Comparison of ENCODE assay signal across 14 cellular contexts in the genomic region with DNA sequence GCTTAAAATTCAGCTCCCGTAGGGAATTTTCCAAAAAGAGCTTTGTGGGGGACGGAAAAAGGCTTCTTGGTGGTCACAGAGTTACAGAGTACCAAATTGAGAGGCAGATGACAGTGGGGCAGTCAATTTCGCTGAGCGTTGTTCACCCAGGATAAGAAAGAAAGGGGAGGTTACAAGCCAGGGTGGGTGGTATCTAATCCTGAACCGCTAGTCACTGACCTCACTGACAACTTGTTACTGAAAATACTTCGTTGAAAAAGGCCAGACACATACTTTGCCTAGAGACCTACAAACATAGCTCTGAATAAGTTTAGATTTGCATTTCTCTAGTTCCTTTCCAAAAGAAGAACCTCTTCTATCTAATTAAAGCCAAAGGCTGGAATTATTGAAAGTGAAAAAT. TPM values are rescaled to one million over a fixed set of nuclear protein-coding genes. Genes with fewer than 3 reads are reported as not detected.
A peak's percentile ranks its signal among the peaks of the same experiment; 100 is the strongest.
DNase-seq lines count a peak whose midpoint lies in the region; ATAC-seq and TF ChIP-seq lines count a peak whose summit lies in the region.
"Had no signal": no experiment of that assay in that cellular context is flagged by ENCODE, and none has a peak within 500 bp of the region (broad histone marks: within the 10 kb centered on the region; RNA-seq: fewer than 3 reads in every experiment).

A gene (minus strand): TSS at position 167 of the 400 bp plus-strand sequence.

- peak; percentile 2 for DNase-seq in fibroblast of the aortic adventitia (ENCODE audit: low read depth)
- no peak for DNase-seq in sigmoid colon
- DNase-seq in AML-193 (lab: John Stamatoyannopoulos, UW) = no peak
- no peak for DNase-seq in EL
- no peak for DNase-seq in NCI-H1436 treated with DMSO at 0.1 percent for 48 hours (lab: John Stamatoyannopoulos, UW)
- no peak for DNase-seq in hypothalamus (lab: John Stamatoyannopoulos, UW)
- DNase-seq: activated naive CD4-positive, alpha-beta T cell treated with anti-CD3 and anti-CD28 coated beads, Interleukin-2, amount 50 U/mL, for 16 hours; effector memory CD8-positive, alpha-beta T cell; occipital lobe; SIG-M5 had no signal

- no peaks in the 10 kb centered on the region for H3K9me3 ChIP-seq in sigmoid colon
- H3K9me3 ChIP-seq: BLaER1 had no signal

- no peak for TF ChIP-seq POLR2A in sigmoid colon (IDR thresholded peaks at IDR 0.05)

- no peaks in the 10 kb centered on the region for H3K36me3 ChIP-seq in sigmoid colon
- H3K36me3 ChIP-seq: BLaER1 had no signal

- H3K4me1 ChIP-seq in sigmoid colon = peaks cover 0 to 32% (median 18%) of the 10 kb centered on the region in 4 donors
- H3K4me1 ChIP-seq: BLaER1 had no signal

- ATAC-seq in GM18867 (IDR thresholded peaks at IDR 0.05; ENCODE audit: unreplicated experiment) (peak; percentile 89), HG02884 (IDR thresholded peaks at IDR 0.05; ENCODE audit: unreplicated experiment) (peak; percentile 72)
- ATAC-seq: effector memory CD8-positive, alpha-beta T cell had no signal

- no peaks in the 10 kb centered on the region for H3K27me3 ChIP-seq in sigmoid colon
- H3K27me3 ChIP-seq: BLaER1 had no signal

- WGBS in sigmoid colon, 2 donors = 56 to 65% methylated on average over 6 of the region's 6 CpGs

- peak within 1 kb of the TSS; percentile 44 to 76 (median 73) for H3K27ac ChIP-seq in sigmoid colon
- H3K27ac ChIP-seq: BLaER1 had no signal

- intact Hi-C loops in sigmoid colon (cut with DNase I) = loop anchor here (2.0 to 10.0 kb wide), 2 partner anchors 69 to 85 kb away; no protein-coding TSS in a partner anchor

- H3K4me3 ChIP-seq in fibroblast of the aortic adventitia (ENCODE audit: low read depth, low read length) (no peak within 1 kb of the TSS), sigmoid colon (peak within 1 kb of the TSS; percentile 15 to 47 (median 36))
- H3K4me3 ChIP-seq: BLaER1 had no signal

- no peak for TF ChIP-seq EP300 in sigmoid colon (IDR thresholded peaks at IDR 0.05)

- TF ChIP-seq CTCF in fibroblast of the aortic adventitia (IDR thresholded peaks at IDR 0.05; ENCODE audit: insufficient read depth, low read length) (no peak), sigmoid colon (IDR thresholded peaks at IDR 0.05) (no peak)

RNA-seq across cellular contexts. Expression of the gene that starts here (rescaled TPM):
- total RNA-seq in fibroblast of the aortic adventitia (ENCODE audit: low replicate concordance) (not detected in 2 replicates), sigmoid colon (1 to 10 TPM; 1.5 to 4.6 (median 3.9) TPM)
- under 1 TPM in 2 of 3 donors, not detected in 1; under 0.01 to 0.20 TPM for polyA plus RNA-seq in sigmoid colon
- total RNA-seq: H4 had no signal

Comparison
In these comparisons a context has a peak if more than half of its experiments do, and no peak if none do; other contexts are left out.
1. Peak in DNase-seq in fibroblast of the aortic adventitia; RNA of the gene not detected or under 1 TPM.